ENCODE assay signal across 26 cellular contexts in the genomic region with DNA sequence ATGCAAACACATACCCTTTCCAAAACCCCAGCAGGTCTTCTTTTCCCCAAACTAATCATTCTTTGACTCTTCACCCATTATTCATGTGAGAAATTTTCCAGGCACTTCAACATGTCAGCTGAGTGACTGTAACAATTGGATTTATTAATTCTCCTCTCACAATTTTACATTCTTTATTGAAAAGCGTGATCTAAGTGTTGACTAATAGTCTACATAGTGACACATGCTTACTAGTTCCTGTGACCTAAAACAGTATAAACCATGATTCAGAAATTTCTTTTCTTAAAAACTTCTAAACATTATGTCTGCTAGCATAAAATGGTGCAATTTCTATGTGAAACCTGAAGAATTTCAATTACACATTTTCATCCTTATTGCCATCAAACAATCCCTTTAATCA.
"Had no signal": no experiment of that assay in that cellular context is flagged by ENCODE, and none has a peak within 500 bp of the region (broad histone marks: within the 10 kb centered on the region; RNA-seq: fewer than 3 reads in every experiment).

No MANE protein-coding gene starts in this region.

- H3K4me1 ChIP-seq: esophagus squamous epithelium, gastrocnemius medialis, heart right ventricle, left lung, lower lobe of right lung had no signal

- H3K27ac ChIP-seq: coronary artery, dorsolateral prefrontal cortex, epithelial cell of prostate, esophagus squamous epithelium, gastrocnemius medialis, heart right ventricle, left lung, lower lobe of right lung had no signal

- H3K36me3 ChIP-seq: esophagus squamous epithelium, gastrocnemius medialis, heart right ventricle, left lung, lower lobe of right lung had no signal

- H3K9me3 ChIP-seq: esophagus squamous epithelium, gastrocnemius medialis, heart right ventricle, left lung, lower lobe of right lung, mucosa of descending colon had no signal

- DNase-seq: dermis blood vessel endothelial cell; dorsolateral prefrontal cortex; effector CD4-positive, alpha-beta T cell; effector memory CD4-positive, alpha-beta T cell; erythroblast; esophagus squamous epithelium; foreskin fibroblast; foreskin melanocyte; gastrocnemius medialis; glutamatergic neuron; head of caudate nucleus; heart right ventricle; hippocampal formation; left cardiac atrium; left lung; left ventricle myocardium superior; lower lobe of right lung; mesenchymal stem cell; mucosa of descending colon; naive B cell; naive thymus-derived CD8-positive, alpha-beta T cell had no signal

- H3K4me3 ChIP-seq: coronary artery, dorsolateral prefrontal cortex, esophagus squamous epithelium, gastrocnemius medialis, heart right ventricle, left lung, lower lobe of right lung, mucosa of descending colon had no signal

- H3K27me3 ChIP-seq: dorsolateral prefrontal cortex, esophagus squamous epithelium, gastrocnemius medialis, heart right ventricle, left lung had no signal

- FAIRE-seq: islet of Langerhans, keratinocyte had no signal

- ATAC-seq: esophagus mucosa; gastrocnemius medialis; heart right ventricle; left cardiac atrium; left lung; left ventricle myocardium superior; lower lobe of right lung; mucosa of descending colon; naive thymus-derived CD8-positive, alpha-beta T cell had no signal
